Comparison of ENCODE assay signal across 13 cellular contexts in the genomic region with DNA sequence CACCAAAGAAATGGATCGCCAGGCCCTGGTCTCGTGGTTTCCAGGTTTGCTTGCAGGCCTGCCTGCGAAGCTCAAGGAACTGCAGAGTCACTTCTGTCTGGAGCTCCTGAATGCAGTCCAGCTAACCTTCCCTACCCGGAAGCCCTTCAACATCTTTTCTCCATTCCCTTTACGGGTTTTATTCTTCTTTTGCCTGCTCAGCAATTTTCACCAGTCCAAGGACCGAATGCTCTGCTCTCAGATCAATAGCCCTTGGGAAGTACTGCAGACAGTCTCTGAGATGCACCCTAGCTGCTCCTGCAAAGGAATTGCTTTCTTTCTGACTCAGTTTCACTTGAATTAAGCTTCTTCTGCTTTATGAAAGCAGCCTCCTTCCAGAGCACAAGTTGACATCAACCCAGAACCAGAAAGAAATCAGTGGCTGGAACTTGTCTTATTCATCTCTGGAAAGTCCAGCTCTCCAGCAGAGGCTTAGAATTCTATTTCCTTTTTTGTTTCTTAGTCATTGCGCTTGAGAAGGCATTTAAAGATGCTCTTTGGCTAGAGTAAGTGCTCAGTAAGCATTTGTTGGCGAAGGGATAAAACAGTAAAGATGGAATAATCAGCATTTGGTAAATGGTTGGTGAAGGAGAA. TPM values are rescaled to one million over a fixed set of nuclear protein-coding genes. Genes with fewer than 3 reads are reported as not detected.
DNase-seq lines count a peak whose midpoint lies in the region; ATAC-seq, FAIRE-seq and TF ChIP-seq lines count a peak whose summit lies in the region.
"Had no signal": no experiment of that assay in that cellular context is flagged by ENCODE, and none has a peak within 500 bp of the region (broad histone marks: within the 10 kb centered on the region; RNA-seq: fewer than 3 reads in every experiment).

No MANE protein-coding gene starts in this region.

- peaks cover 15% of the 10 kb centered on the region for H3K4me1 Mint-ChIP-seq in CD8-positive, alpha-beta T cell (ENCODE audit: low read depth)
- H3K4me1 Mint-ChIP-seq in activated naive CD8-positive, alpha-beta T cell treated with anti-CD3 and anti-CD28 coated beads, Interleukin-2, amount 10 ng/mL, durations not matched to agents 7 days and 5 days = peaks cover 11% of the 10 kb centered on the region
- H3K4me1 Mint-ChIP-seq in naive thymus-derived CD4-positive, alpha-beta T cell = peaks cover 0 to 15% (median 8%) of the 10 kb centered on the region in 7 donors
- H3K4me1 Mint-ChIP-seq in progenitor cell of endocrine pancreas (ENCODE audit: low read depth) = peaks cover 14% of the 10 kb centered on the region
- H3K4me1 Mint-ChIP-seq: GM23338 had no signal

- peaks cover 7% of the 10 kb centered on the region for H3K4me1 ChIP-seq in CD8-positive, alpha-beta T cell (ENCODE audit: insufficient read depth, low read length)
- H3K4me1 ChIP-seq in naive thymus-derived CD4-positive, alpha-beta T cell (ENCODE audit: control insufficient read depth in 2 of 2, insufficient read depth in 2 of 2, low read length in 2 of 2) = no peaks in the 10 kb centered on the region

- no peak for TF ChIP-seq CTCF in CD8-positive, alpha-beta T cell (IDR thresholded peaks at IDR 0.05)
- no peak for TF ChIP-seq CTCF in progenitor cell of endocrine pancreas (IDR thresholded peaks at IDR 0.05; ENCODE audit: unreplicated experiment)

- ATAC-seq in CD8-positive, alpha-beta T cell = no peak
- no peak for ATAC-seq in activated naive CD8-positive, alpha-beta T cell treated with anti-CD3 and anti-CD28 coated beads, Interleukin-2, amount 10 ng/mL, durations not matched to agents 7 days and 5 days (ENCODE audit: low read depth)
- no peak for ATAC-seq in naive thymus-derived CD4-positive, alpha-beta T cell
- ATAC-seq in HG03460 (IDR thresholded peaks at IDR 0.05; ENCODE audit: unreplicated experiment) = no peak

- H3K4me3 Mint-ChIP-seq in CD8-positive, alpha-beta T cell = peak overlapping the region; percentile 65
- peak overlapping the region; percentile 72 for H3K4me3 Mint-ChIP-seq in activated naive CD8-positive, alpha-beta T cell treated with anti-CD3 and anti-CD28 coated beads, Interleukin-2, amount 10 ng/mL, durations not matched to agents 7 days and 5 days
- peak overlapping the region in 9 of 10 donors; percentile 41 to 81 (median 70) for H3K4me3 Mint-ChIP-seq in naive thymus-derived CD4-positive, alpha-beta T cell
- H3K4me3 Mint-ChIP-seq in progenitor cell of endocrine pancreas (ENCODE audit: low read depth) = no peak overlapping the region
- H3K4me3 Mint-ChIP-seq: GM23338 had no signal

- peak; percentile 71 for FAIRE-seq in HTR-8/SVneo (lab: Jason Lieb, UNC)

- H3K36me3 Mint-ChIP-seq in CD8-positive, alpha-beta T cell = no peaks in the 10 kb centered on the region
- H3K36me3 Mint-ChIP-seq in activated naive CD8-positive, alpha-beta T cell treated with anti-CD3 and anti-CD28 coated beads, Interleukin-2, amount 10 ng/mL, durations not matched to agents 7 days and 5 days = no peaks in the 10 kb centered on the region
- no peaks in the 10 kb centered on the region for H3K36me3 Mint-ChIP-seq in naive thymus-derived CD4-positive, alpha-beta T cell
- no peaks in the 10 kb centered on the region for H3K36me3 Mint-ChIP-seq in progenitor cell of endocrine pancreas (ENCODE audit: insufficient read depth)
- H3K36me3 Mint-ChIP-seq: CD4-positive, CD25-positive, alpha-beta regulatory T cell; naive B cell had no signal

- POLR2A ChIA-PET in CD8-positive, alpha-beta T cell (lab: Charles Lee) = interaction anchor here (0.6 kb wide), 1 partner anchor 53 kb away, joined by 3 read pairs; no protein-coding TSS in a partner anchor
- POLR2A ChIA-PET in activated naive CD8-positive, alpha-beta T cell treated with anti-CD3 and anti-CD28 coated beads, Interleukin-2, amount 10 ng/mL, durations not matched to agents 7 days and 5 days (lab: Charles Lee) = interaction anchor here (1.6 kb wide), 1 partner anchor 182 kb away, joined by 3 read pairs; no protein-coding TSS in a partner anchor
- POLR2A ChIA-PET in naive thymus-derived CD4-positive, alpha-beta T cell (lab: Charles Lee) = no interaction called here

- H3K27me3 ChIP-seq in CD8-positive, alpha-beta T cell (ENCODE audit: insufficient read depth, low read length) = no peaks in the 10 kb centered on the region
- H3K27me3 ChIP-seq in naive thymus-derived CD4-positive, alpha-beta T cell (ENCODE audit: control insufficient read depth in 2 of 2, insufficient read depth in 2 of 2, low read length in 2 of 2) = no peaks in the 10 kb centered on the region
- H3K27me3 ChIP-seq in MG63 = peaks cover 13% of the 10 kb centered on the region

- H3K36me3 ChIP-seq in CD8-positive, alpha-beta T cell (ENCODE audit: insufficient read depth, low read length) = no peaks in the 10 kb centered on the region
- no peaks in the 10 kb centered on the region for H3K36me3 ChIP-seq in naive thymus-derived CD4-positive, alpha-beta T cell (ENCODE audit: control insufficient read depth in 2 of 3, insufficient read depth in 3 of 3, low read length in 3 of 3)
- no peaks in the 10 kb centered on the region for H3K36me3 ChIP-seq in MG63
- H3K36me3 ChIP-seq: SJSA1 had no signal

- no peak overlapping the region for H3K27ac ChIP-seq in CD8-positive, alpha-beta T cell (ENCODE audit: low read depth, low read length)
- H3K27ac ChIP-seq in naive thymus-derived CD4-positive, alpha-beta T cell (ENCODE audit: low read depth, low read length) = no peak overlapping the region
- H3K27ac ChIP-seq: HL-60, SJSA1 had no signal

- no peaks in the 10 kb centered on the region for H3K9me3 Mint-ChIP-seq in CD8-positive, alpha-beta T cell
- no peaks in the 10 kb centered on the region for H3K9me3 Mint-ChIP-seq in activated naive CD8-positive, alpha-beta T cell treated with anti-CD3 and anti-CD28 coated beads, Interleukin-2, amount 10 ng/mL, durations not matched to agents 7 days and 5 days
- H3K9me3 Mint-ChIP-seq in naive thymus-derived CD4-positive, alpha-beta T cell = peaks cover 0 to 2% (median 0%) of the 10 kb centered on the region in 11 donors
- no peaks in the 10 kb centered on the region for H3K9me3 Mint-ChIP-seq in progenitor cell of endocrine pancreas (ENCODE audit: low read depth)
- H3K9me3 Mint-ChIP-seq: GM23338, naive B cell had no signal

- H3K27ac Mint-ChIP-seq in CD8-positive, alpha-beta T cell = no peak overlapping the region
- no peak overlapping the region for H3K27ac Mint-ChIP-seq in activated naive CD8-positive, alpha-beta T cell treated with anti-CD3 and anti-CD28 coated beads, Interleukin-2, amount 10 ng/mL, durations not matched to agents 7 days and 5 days
- peak overlapping the region in 2 of 9 donors; percentile 33 to 43 for H3K27ac Mint-ChIP-seq in naive thymus-derived CD4-positive, alpha-beta T cell
- H3K27ac Mint-ChIP-seq in progenitor cell of endocrine pancreas = no peak overlapping the region
- H3K27ac Mint-ChIP-seq: CD4-positive, CD25-positive, alpha-beta regulatory T cell; GM23338 had no signal

- CTCF ChIA-PET in CD8-positive, alpha-beta T cell (lab: Charles Lee) = interaction anchor here (0.6 to 5.3 kb wide), 23 partner anchors 9 to 655 kb away, joined by 3 to 59 read pairs (median 3); a partner anchor contains a TSS
- CTCF ChIA-PET in naive thymus-derived CD4-positive, alpha-beta T cell (lab: Charles Lee) = interaction anchor here (1.1 to 1.6 kb wide), 4 partner anchors 26 to 185 kb away, joined by 4 to 9 read pairs (median 4); no protein-coding TSS in a partner anchor

- no peak overlapping the region for H3K4me3 ChIP-seq in CD8-positive, alpha-beta T cell (ENCODE audit: low read depth, low read length)
- no peak overlapping the region for H3K4me3 ChIP-seq in naive thymus-derived CD4-positive, alpha-beta T cell (ENCODE audit: low read length)
- no peak overlapping the region for H3K4me3 ChIP-seq in MG63
- H3K4me3 ChIP-seq: GM23338, SJSA1 had no signal

- no peak for DNase-seq in CD8-positive, alpha-beta T cell
- DNase-seq in HTR-8/SVneo (ENCODE audit: insufficient read length, low spot score) = no peak
- no peak for DNase-seq in activated naive CD8-positive, alpha-beta T cell treated with anti-CD3 and anti-CD28 coated beads, Interleukin-2, amount 10 ng/mL, durations not matched to agents 7 days and 5 days
- no peak for DNase-seq in naive thymus-derived CD4-positive, alpha-beta T cell
- DNase-seq in MG63 = no peak
- DNase-seq in progenitor cell of endocrine pancreas (ENCODE audit: low spot score, unreplicated experiment) = no peak
- DNase-seq: NK-92 treated with Interleukin-12 subunit alpha and Interleukin-12 subunit beta, amount 100 ng/mL, for 24 hours had no signal

- H3K9me3 ChIP-seq in CD8-positive, alpha-beta T cell (ENCODE audit: low read length) = no peaks in the 10 kb centered on the region
- H3K9me3 ChIP-seq in naive thymus-derived CD4-positive, alpha-beta T cell (ENCODE audit: control insufficient read depth in 2 of 3, low read length in 3 of 3) = no peaks in the 10 kb centered on the region
- no peaks in the 10 kb centered on the region for H3K9me3 ChIP-seq in MG63
- H3K9me3 ChIP-seq: SJSA1 had no signal

- peaks cover 6% of the 10 kb centered on the region for H3K27me3 Mint-ChIP-seq in CD8-positive, alpha-beta T cell (ENCODE audit: low read depth)
- H3K27me3 Mint-ChIP-seq in activated naive CD8-positive, alpha-beta T cell treated with anti-CD3 and anti-CD28 coated beads, Interleukin-2, amount 10 ng/mL, durations not matched to agents 7 days and 5 days = peaks cover 18% of the 10 kb centered on the region
- peaks cover 0 to 28% (median 0%) of the 10 kb centered on the region in 5 donors for H3K27me3 Mint-ChIP-seq in naive thymus-derived CD4-positive, alpha-beta T cell
- H3K27me3 Mint-ChIP-seq in progenitor cell of endocrine pancreas = peaks cover 19% of the 10 kb centered on the region

- intact Hi-C loops in CD8-positive, alpha-beta T cell (cut with DNase I, micrococcal nuclease) = loop anchor here (1.0 to 5.0 kb wide), 9 partner anchors 65 to 750 kb away; no protein-coding TSS in a partner anchor
- intact Hi-C loops in naive thymus-derived CD4-positive, alpha-beta T cell (cut with micrococcal nuclease) = loop anchor here (1.0 to 10.0 kb wide), 8 partner anchors 66 to 752 kb away; no protein-coding TSS in a partner anchor

RNA-seq across cellular contexts. Expression of a gene that starts 18.7 kb away (rescaled TPM):
- total RNA-seq in CD8-positive, alpha-beta T cell = 100 to 1,000 TPM; 124 to 136 TPM
- total RNA-seq in activated naive CD8-positive, alpha-beta T cell treated with anti-CD3 and anti-CD28 coated beads, Interleukin-2, amount 10 ng/mL, durations not matched to agents 7 days and 5 days = 100 to 1,000 TPM; 206 to 209 TPM
- 100 to 1,000 TPM; 135 to 262 (median 203) TPM for total RNA-seq in naive thymus-derived CD4-positive, alpha-beta T cell
- polyA plus RNA-seq in naive thymus-derived CD4-positive, alpha-beta T cell = 100 to 1,000 TPM; 464 to 552 TPM
- total RNA-seq in MG63 (2014; rRNA removed; shearing (Covaris generic); ENCODE audit: low replicate concordance) = 118 and 125 TPM in 2 replicates
- total RNA-seq in progenitor cell of endocrine pancreas = 125 and 126 TPM in 2 replicates

RNA-seq across cellular contexts. Expression of a gene that starts 43.0 kb away (rescaled TPM):
- 10 to 100 TPM; 31.9 to 34.0 TPM for total RNA-seq in CD8-positive, alpha-beta T cell
- 10 to 100 TPM; 87.0 to 90.2 TPM for total RNA-seq in activated naive CD8-positive, alpha-beta T cell treated with anti-CD3 and anti-CD28 coated beads, Interleukin-2, amount 10 ng/mL, durations not matched to agents 7 days and 5 days
- 10 to 100 TPM; 34.0 to 71.7 (median 59.0) TPM for total RNA-seq in naive thymus-derived CD4-positive, alpha-beta T cell
- 1 to 10 TPM; 1.3 to 1.8 TPM for polyA plus RNA-seq in naive thymus-derived CD4-positive, alpha-beta T cell
- total RNA-seq in MG63 (2014; rRNA removed; shearing (Covaris generic); ENCODE audit: low replicate concordance) = 9.1 and 10.0 TPM in 2 replicates
- total RNA-seq in progenitor cell of endocrine pancreas = 211 and 219 TPM in 2 replicates

RNA-seq across cellular contexts. Expression of a gene that starts 56.5 kb away (rescaled TPM):
- not detected for total RNA-seq in CD8-positive, alpha-beta T cell
- not detected for total RNA-seq in activated naive CD8-positive, alpha-beta T cell treated with anti-CD3 and anti-CD28 coated beads, Interleukin-2, amount 10 ng/mL, durations not matched to agents 7 days and 5 days
- total RNA-seq in naive thymus-derived CD4-positive, alpha-beta T cell = not detected
- polyA plus RNA-seq in naive thymus-derived CD4-positive, alpha-beta T cell = not detected
- total RNA-seq in MG63 (2014; rRNA removed; shearing (Covaris generic); ENCODE audit: low replicate concordance) = 0.39 and 2.9 TPM in 2 replicates
- total RNA-seq in progenitor cell of endocrine pancreas = 6.3 and 8.2 TPM in 2 replicates
- total RNA-seq: CD4-positive, CD25-positive, alpha-beta regulatory T cell; SJSA1 had no signal
- polyA plus RNA-seq: CD4-positive, CD25-positive, alpha-beta regulatory T cell had no signal
